9 cellular contexts compared by ENCODE assay signal in genomic region chr2:172253190-172254052, GRCh38.
DNase-seq lines count a peak whose midpoint lies in the region; ATAC-seq and TF ChIP-seq lines count a peak whose summit lies in the region.
"Had no signal": no experiment of that assay in that cellular context is flagged by ENCODE, and none has a peak within 500 bp of the region (broad histone marks: within the 10 kb centered on the region; RNA-seq: fewer than 3 reads in every experiment).

No MANE protein-coding gene starts in this region.

- H2BK120ac ChIP-seq in mesenchymal stem cell (ENCODE audit: low read depth, low read length), result peak overlapping the region; percentile 27

- ATAC-seq in T-helper 17 cell, result peak; percentile 48

- H3K4me1 ChIP-seq in mammary epithelial cell (ENCODE audit: insufficient read depth, low read length) (peaks cover 57% of the 10 kb centered on the region), mesenchymal stem cell (ENCODE audit: control insufficient read depth, insufficient read depth, low read depth, low read length) (peaks cover 20% of the 10 kb centered on the region)

- H3K4me2 ChIP-seq in mammary epithelial cell (ENCODE audit: insufficient read depth, low read depth, low read length) (no peak overlapping the region), mesenchymal stem cell (ENCODE audit: low read length, poor library complexity, severe bottlenecking) (no peak overlapping the region)

- H3K4ac ChIP-seq in mesenchymal stem cell (ENCODE audit: low read depth in 1 of 2, low read length in 2 of 2), result peak overlapping the region; percentile 81 to 83

- H3K27ac Mint-ChIP-seq in T-helper 17 cell, result peak overlapping the region; percentile 9
- peak overlapping the region; percentile 71 for H3K27ac Mint-ChIP-seq in stimulated activated naive CD8-positive, alpha-beta T cell treated with anti-CD3 and anti-CD28 coated beads, Interleukin-15, Interleukin-2, amounts not matched to agents 100 ng/mL and 50 ng/mL, for 24 hours

- intact Hi-C loops in mammary epithelial cell (cut with micrococcal nuclease), result loop anchor here (5.0 kb wide), 1 partner anchor 189 kb away; no protein-coding TSS in a partner anchor

- peak overlapping the region; percentile 31 for H3K4me3 Mint-ChIP-seq in T-helper 17 cell
- no peak overlapping the region for H3K4me3 Mint-ChIP-seq in stimulated activated naive CD8-positive, alpha-beta T cell treated with anti-CD3 and anti-CD28 coated beads, Interleukin-15, Interleukin-2, amounts not matched to agents 100 ng/mL and 50 ng/mL, for 24 hours

- no peaks in the 10 kb centered on the region for H3K79me1 ChIP-seq in mesenchymal stem cell (replicated peaks; ENCODE audit: low read length, poor library complexity, severe bottlenecking)

- no peak for TF ChIP-seq CTCF in mammary epithelial cell (conservative IDR thresholded peaks at IDR 0.05 in 1 of 2, IDR thresholded peaks at IDR 0.05 in 1 of 2; ENCODE audit: extremely low read depth in 1 of 2, insufficient read depth in 1 of 2, low read depth in 1 of 2, low read length in 2 of 2)

- 51% methylated on average over 16 of the region's 16 CpGs for WGBS in mammary epithelial cell (ENCODE audit: low coverage, missing lambda C conversion rate)
- 36% methylated on average over 16 of the region's 16 CpGs for WGBS in mesenchymal stem cell

- H2BK5ac ChIP-seq in mesenchymal stem cell (ENCODE audit: low read depth, low read length, poor library complexity, severe bottlenecking), result no peak overlapping the region

- H2AFZ ChIP-seq in mammary epithelial cell (ENCODE audit: low read depth, low read length) (peak overlapping the region; percentile 54), mesenchymal stem cell (ENCODE audit: low read depth, low read length) (no peak overlapping the region)

- H3K4me3 ChIP-seq in mammary epithelial cell (replicated peaks in 1 of 3; ENCODE audit: insufficient read depth in 1 of 3, low read depth in 2 of 3, low read length in 3 of 3) (no peak overlapping the region), mesenchymal stem cell (ENCODE audit: insufficient read depth in 1 of 2, low read depth in 1 of 2, low read length in 2 of 2) (no peak overlapping the region)
- H3K4me3 ChIP-seq: cardiac muscle cell had no signal

- CTCF ChIA-PET in mammary epithelial cell (lab: Charles Lee; ENCODE audit: low non-redundant PET), result no interaction called here

- H3K36me3 ChIP-seq in mammary epithelial cell (ENCODE audit: insufficient read depth, low read length) (no peaks in the 10 kb centered on the region), mesenchymal stem cell (ENCODE audit: control insufficient read depth in 1 of 2, insufficient read depth in 2 of 2, low read depth in 1 of 2, low read length in 2 of 2) (no peaks in the 10 kb centered on the region)
- H3K36me3 ChIP-seq: cardiac muscle cell had no signal

- in situ Hi-C loops in mammary epithelial cell (cut with MboI; ENCODE audit: low sequenced_read_pairs in 2 of 2), result no loop called here

- dilution Hi-C loops in mammary epithelial cell (cut with HindIII; ENCODE audit: low sequenced_read_pairs), result no loop called here

- H3K27me3 ChIP-seq in mammary epithelial cell (ENCODE audit: insufficient read depth, low read length) (no peaks in the 10 kb centered on the region), mesenchymal stem cell (ENCODE audit: control insufficient read depth in 1 of 2, insufficient read depth in 1 of 2, low read length in 2 of 2) (no peaks in the 10 kb centered on the region)
- H3K27me3 ChIP-seq: cardiac muscle cell had no signal

- peak overlapping the region; percentile 91 for H2BK15ac ChIP-seq in mesenchymal stem cell (ENCODE audit: low read depth, poor library complexity, severe bottlenecking)

- H3K79me2 ChIP-seq in mammary epithelial cell (ENCODE audit: insufficient read depth, low read length), result no peaks in the 10 kb centered on the region

- H3K9ac ChIP-seq in mammary epithelial cell (ENCODE audit: insufficient read depth, low read length) (peak overlapping the region; percentile 24), mesenchymal stem cell (ENCODE audit: low read length) (peak overlapping the region; percentile 39)

- H3K18ac ChIP-seq in mesenchymal stem cell (ENCODE audit: low read depth in 1 of 2, low read length in 2 of 2), result peak overlapping the region; percentile 80 to 87

- no peak overlapping the region for H3K23ac ChIP-seq in mesenchymal stem cell (ENCODE audit: low read length in 2 of 2)

- H3K27ac ChIP-seq in mammary epithelial cell (ENCODE audit: insufficient read depth, low read depth, low read length), result peak overlapping the region; percentile 94
- peak overlapping the region; percentile 58 for H3K27ac ChIP-seq in mesenchymal stem cell (ENCODE audit: low read length, poor library complexity, severe bottlenecking)
- H3K27ac ChIP-seq: cardiac muscle cell had no signal

- H3K4me1 Mint-ChIP-seq in T-helper 17 cell, result peaks cover 10% of the 10 kb centered on the region
- peaks cover 46% of the 10 kb centered on the region for H3K4me1 Mint-ChIP-seq in stimulated activated naive CD8-positive, alpha-beta T cell treated with anti-CD3 and anti-CD28 coated beads, Interleukin-15, Interleukin-2, amounts not matched to agents 100 ng/mL and 50 ng/mL, for 24 hours (ENCODE audit: low read depth)

- no peaks in the 10 kb centered on the region for H3K36me3 Mint-ChIP-seq in T-helper 17 cell (ENCODE audit: low read depth)
- no peaks in the 10 kb centered on the region for H3K36me3 Mint-ChIP-seq in stimulated activated naive CD8-positive, alpha-beta T cell treated with anti-CD3 and anti-CD28 coated beads, Interleukin-15, Interleukin-2, amounts not matched to agents 100 ng/mL and 50 ng/mL, for 24 hours (ENCODE audit: low read depth)

- peak overlapping the region; percentile 90 for H4K8ac ChIP-seq in mesenchymal stem cell (ENCODE audit: low read length)

- H2AK5ac ChIP-seq in mesenchymal stem cell (ENCODE audit: low read length, severe bottlenecking), result peak overlapping the region; percentile 27

- DNase-seq in SKM-1 (lab: John Stamatoyannopoulos, UW; ENCODE audit: unreplicated experiment) (peak; percentile 6), SKM-1 treated with dmso at 0.1 percent for 144 hours (lab: John Stamatoyannopoulos, UW; ENCODE audit: unreplicated experiment) (no peak), T-helper 17 cell (no peak), mammary epithelial cell (peak; percentile 99), mesenchymal stem cell (peak; percentile 100), NCI-H187 (lab: John Stamatoyannopoulos, UW) (no peak), NCI-H2081 treated with DMSO at 0.1 percent for 48 hours (lab: John Stamatoyannopoulos, UW) (no peak)

- TSS peak; percentile 21 for BruUV-seq in mammary epithelial cell (replicated peaks; lab: Mats Ljungman, UMichigan)

- peak overlapping the region; percentile 93 for H2BK12ac ChIP-seq in mesenchymal stem cell (ENCODE audit: low read length in 2 of 2)

- H3K9me3 ChIP-seq in T-helper 17 cell (ENCODE audit: control insufficient read depth, low read length, poor library complexity, severe bottlenecking) (no peaks in the 10 kb centered on the region), mammary epithelial cell (replicated peaks; ENCODE audit: insufficient read depth, low read length) (no peaks in the 10 kb centered on the region), mesenchymal stem cell (ENCODE audit: control insufficient read depth, low read length) (no peaks in the 10 kb centered on the region)

- H4K91ac ChIP-seq in mesenchymal stem cell (ENCODE audit: low read length), result peak overlapping the region; percentile 94

- H3K9me3 Mint-ChIP-seq in stimulated activated naive CD8-positive, alpha-beta T cell treated with anti-CD3 and anti-CD28 coated beads, Interleukin-15, Interleukin-2, amounts not matched to agents 100 ng/mL and 50 ng/mL, for 24 hours, result peaks cover 3% of the 10 kb centered on the region

- H3K14ac ChIP-seq in mesenchymal stem cell (ENCODE audit: low read length in 2 of 2), result no peak overlapping the region

- H3K27me3 Mint-ChIP-seq in T-helper 17 cell, result peaks cover 4% of the 10 kb centered on the region
- no peaks in the 10 kb centered on the region for H3K27me3 Mint-ChIP-seq in stimulated activated naive CD8-positive, alpha-beta T cell treated with anti-CD3 and anti-CD28 coated beads, Interleukin-15, Interleukin-2, amounts not matched to agents 100 ng/mL and 50 ng/mL, for 24 hours

- no peaks in the 10 kb centered on the region for H4K20me1 ChIP-seq in mammary epithelial cell (ENCODE audit: insufficient read depth, low read length)

Comparison
In these comparisons a context has a peak if more than half of its experiments do, and no peak if none do; other contexts are left out.
1. DNase-seq: peak in SKM-1 (single experiment), mammary epithelial cell (single experiment) and mesenchymal stem cell (single experiment); none in SKM-1 treated with dmso at 0.1 percent for 144 hours (single experiment), T-helper 17 cell (0 of 3), NCI-H187 (0 of 2) and NCI-H2081 treated with DMSO at 0.1 percent for 48 hours (single experiment).